ENCODE assay signal across 9 cellular contexts in genomic region chr5:149228610-149229297, GRCh38. TPM values are rescaled to one million over a fixed set of nuclear protein-coding genes. Genes with fewer than 3 reads are reported as not detected.
DNase-seq lines count a peak whose midpoint lies in the region; ATAC-seq and TF ChIP-seq lines count a peak whose summit lies in the region.
"Had no signal": no experiment of that assay in that cellular context is flagged by ENCODE, and none has a peak within 500 bp of the region (broad histone marks: within the 10 kb centered on the region; RNA-seq: fewer than 3 reads in every experiment).

No MANE protein-coding gene starts in this region.

- no peaks in the 10 kb centered on the region for H3K36me3 Mint-ChIP-seq in activated T-cell treated with anti-CD3 and anti-CD28 coated beads, Interleukin-2, amount 50 U/mL, for 4 hours (ENCODE audit: insufficient read depth)
- H3K36me3 Mint-ChIP-seq: CD4-positive, CD25-positive, alpha-beta regulatory T cell had no signal

- ATAC-seq in activated T-cell treated with anti-CD3 and anti-CD28 coated beads, Interleukin-2, amount 50 U/mL, for 4 hours, result no peak
- no peak for ATAC-seq in GM21367 (IDR thresholded peaks at IDR 0.05; ENCODE audit: unreplicated experiment)

- no peak overlapping the region for H3K4me3 Mint-ChIP-seq in activated T-cell treated with anti-CD3 and anti-CD28 coated beads, Interleukin-2, amount 50 U/mL, for 4 hours
- H3K4me3 Mint-ChIP-seq: CD4-positive, CD25-positive, alpha-beta regulatory T cell had no signal

- H3K4me3 ChIP-seq in epithelial cell of proximal tubule (ENCODE audit: low read depth, low read length), result no peak overlapping the region

- DNase-seq in NCI-H510A treated with DMSO at 0.1 percent for 48 hours (lab: John Stamatoyannopoulos, UW) (peak; percentile 51), NCI-H510A (lab: John Stamatoyannopoulos, UW) (no peak), RPMI8226 (peak; percentile 20), epithelial cell of proximal tubule (ENCODE audit: low read depth) (peak; percentile 16), myocyte (ENCODE audit: low read depth) (peak; percentile 96)
- DNase-seq in activated T-cell treated with anti-CD3 and anti-CD28 coated beads, Interleukin-2, amount 50 U/mL, for 4 hours, result no peak
- DNase-seq in stimulated activated CD4-positive, alpha-beta T cell treated with anti-CD3 and anti-CD28 coated beads, Interleukin-4, amount 100 ng/mL, for 24 hours, result no peak
- DNase-seq: CD4-positive, CD25-positive, alpha-beta regulatory T cell had no signal

- no peaks in the 10 kb centered on the region for H3K9me3 Mint-ChIP-seq in activated T-cell treated with anti-CD3 and anti-CD28 coated beads, Interleukin-2, amount 50 U/mL, for 4 hours

- peaks cover 2% of the 10 kb centered on the region for H3K27me3 Mint-ChIP-seq in activated T-cell treated with anti-CD3 and anti-CD28 coated beads, Interleukin-2, amount 50 U/mL, for 4 hours (ENCODE audit: low read depth)

- H3K4me1 Mint-ChIP-seq in activated T-cell treated with anti-CD3 and anti-CD28 coated beads, Interleukin-2, amount 50 U/mL, for 4 hours (ENCODE audit: low read depth), result peaks cover 3% of the 10 kb centered on the region

- peak; percentile 73 for TF ChIP-seq CTCF in epithelial cell of proximal tubule (conservative IDR thresholded peaks at IDR 0.05; ENCODE audit: low read depth, low read length)

RNA-seq across cellular contexts. Expression of gene AFAP1L1, which starts 42.9 kb away (rescaled TPM):
- 17.2 and 27.2 TPM in 2 replicates for total RNA-seq in epithelial cell of proximal tubule
- 136 and 239 TPM in 2 replicates for total RNA-seq in myocyte
- polyA plus RNA-seq in myocyte (2012), result 44.8 TPM
- under 1 TPM in 2 of 3 donors, not detected in 1; 0.08 to 0.21 TPM for total RNA-seq in activated T-cell treated with anti-CD3 and anti-CD28 coated beads, Interleukin-2, amount 50 U/mL, for 4 hours
- total RNA-seq: CD4-positive, CD25-positive, alpha-beta regulatory T cell had no signal

Comparison
In these comparisons a context has a peak if more than half of its experiments do, and no peak if none do; other contexts are left out.
1. DNase-seq: peak in NCI-H510A treated with DMSO at 0.1 percent for 48 hours (single experiment), RPMI8226 (single experiment), epithelial cell of proximal tubule (single experiment) and myocyte (single experiment); none in NCI-H510A (single experiment), activated T-cell treated with anti-CD3 and anti-CD28 coated beads, Interleukin-2, amount 50 U/mL, for 4 hours (single experiment) and stimulated activated CD4-positive, alpha-beta T cell treated with anti-CD3 and anti-CD28 coated beads, Interleukin-4, amount 100 ng/mL, for 24 hours (single experiment).
2. RNA of gene AFAP1L1, which starts 42.9 kb away (total RNA-seq): 136 to 239 TPM in myocyte and 17.2 to 27.2 TPM in epithelial cell of proximal tubule; 0.08 to 0.21 TPM in activated T-cell treated with anti-CD3 and anti-CD28 coated beads, Interleukin-2, amount 50 U/mL, for 4 hours; every median in the first group is over 10 times any median in the second.